21 cellular contexts compared by ENCODE assay signal in genomic region chr9:9751996-9752395, GRCh38.
DNase-seq lines count a peak whose midpoint lies in the region; ATAC-seq, FAIRE-seq and TF ChIP-seq lines count a peak whose summit lies in the region.
"Had no signal": no experiment of that assay in that cellular context is flagged by ENCODE, and none has a peak within 500 bp of the region (broad histone marks: within the 10 kb centered on the region; RNA-seq: fewer than 3 reads in every experiment).

No MANE protein-coding gene starts in this region.

- intact Hi-C loops in right lobe of liver (cut with DNase I) (no loop called here), HepG2 (cut with micrococcal nuclease; ENCODE audit: unreplicated experiment) (no loop called here), testis (cut with DNase I; ENCODE audit: low total_unique reads) (no loop called here), Caco-2 (cut with micrococcal nuclease; ENCODE audit: unreplicated experiment) (no loop called here)

- in situ Hi-C loops in HepG2 (cut with HindIII; ENCODE audit: extremely low pct_ligation_motif_present, low pct_unique_long_range_greater_than_20kb) (no loop called here), GM13977 (cut with MboI; ENCODE audit: low pct_unique_long_range_greater_than_20kb, low sequenced_read_pairs, unreplicated experiment) (no loop called here)

- H3K9ac ChIP-seq in HepG2 (ENCODE audit: insufficient read depth, low read depth, low read length), result no peak overlapping the region
- H3K9ac ChIP-seq in OCI-LY1 (ENCODE audit: low read length), result no peak overlapping the region
- H3K9ac ChIP-seq: BLaER1 had no signal

- TF ChIP-seq EP300 in HepG2 (IDR thresholded peaks at IDR 0.05; ENCODE audit: low read depth in 2 of 2, low read length in 2 of 2), result no peak
- no peak for TF ChIP-seq EP300 in HepG2 (CRISPR knock-in tag; IDR thresholded peaks at IDR 0.05; ENCODE audit: borderline replicate concordance)

- H2AFZ ChIP-seq in HepG2 (ENCODE audit: low read length) (no peak overlapping the region), OCI-LY1 (ENCODE audit: low read length) (peak overlapping the region; percentile 40; the same call in 1 of the 2 replicates)
- H2AFZ ChIP-seq: GM23338 had no signal

- no peaks in the 10 kb centered on the region for H3K36me3 Mint-ChIP-seq in neural crest cell (ENCODE audit: low read depth)
- H3K36me3 Mint-ChIP-seq in Caco-2 (ENCODE audit: insufficient read depth, unreplicated experiment), result no peaks in the 10 kb centered on the region
- H3K36me3 Mint-ChIP-seq: CD14-positive monocyte; CD4-positive, alpha-beta memory T cell; IgD-negative memory B cell had no signal

- H4K20me1 ChIP-seq in HepG2 (ENCODE audit: insufficient read depth, low read length), result no peaks in the 10 kb centered on the region
- no peaks in the 10 kb centered on the region for H4K20me1 ChIP-seq in OCI-LY1 (ENCODE audit: insufficient read depth, low read length)
- H4K20me1 ChIP-seq: BLaER1 had no signal

- no peak for TF ChIP-seq RAD21 in HepG2 (CRISPR knock-in tag; IDR thresholded peaks at IDR 0.05)

- H3K9me3 ChIP-seq in right lobe of liver (no peaks in the 10 kb centered on the region), HepG2 (ENCODE audit: low read length) (no peaks in the 10 kb centered on the region), OCI-LY1 (ENCODE audit: low read length) (no peaks in the 10 kb centered on the region), testis (no peaks in the 10 kb centered on the region), Caco-2 (no peaks in the 10 kb centered on the region)
- H3K9me3 ChIP-seq: A549, BLaER1 had no signal

- no peaks in the 10 kb centered on the region for H3K9me3 Mint-ChIP-seq in neural crest cell
- H3K9me3 Mint-ChIP-seq in Caco-2 (ENCODE audit: unreplicated experiment), result no peaks in the 10 kb centered on the region
- H3K9me3 Mint-ChIP-seq: GM23338 had no signal

- no peak for FAIRE-seq in HepG2 (lab: Jason Lieb, UNC)
- FAIRE-seq: A549, G401.6, GM12891, H54, HTR-8/SVneo had no signal

- POLR2A ChIA-PET in HepG2 (lab: Yijun Ruan, JAX), result no interaction called here
- POLR2A ChIA-PET in Caco-2 (lab: Charles Lee), result no interaction called here

- TF ChIP-seq CTCF in right lobe of liver (IDR thresholded peaks at IDR 0.05) (no peak), HepG2 (CRISPR knock-in tag; IDR thresholded peaks at IDR 0.05) (no peak), OCI-LY1 (IDR thresholded peaks at IDR 0.05; ENCODE audit: low read length) (no peak), neural crest cell (conservative IDR thresholded peaks at IDR 0.05) (no peak), testis (IDR thresholded peaks at IDR 0.05) (no peak), GM13977 (IDR thresholded peaks at IDR 0.05; ENCODE audit: extremely low read depth, insufficient read depth, missing control alignments) (no peak), Caco-2 (IDR thresholded peaks at IDR 0.05; ENCODE audit: insufficient read depth in 1 of 2, low read depth in 1 of 2, low read length in 1 of 2, severe bottlenecking in 1 of 2, unreplicated experiment in 1 of 2) (no peak)

- H3K27me3 ChIP-seq in right lobe of liver, result no peaks in the 10 kb centered on the region
- H3K27me3 ChIP-seq in HepG2 (ENCODE audit: control insufficient read depth in 1 of 2, insufficient read depth in 2 of 2, low read length in 2 of 2), result no peaks in the 10 kb centered on the region
- no peaks in the 10 kb centered on the region for H3K27me3 ChIP-seq in OCI-LY1 (ENCODE audit: insufficient read depth, low read length)
- no peaks in the 10 kb centered on the region for H3K27me3 ChIP-seq in testis
- no peaks in the 10 kb centered on the region for H3K27me3 ChIP-seq in Caco-2 (replicated peaks; ENCODE audit: control insufficient read depth, insufficient read depth, low read length)
- H3K27me3 ChIP-seq: BLaER1 had no signal

- CTCF ChIA-PET in HepG2 (lab: Yijun Ruan, JAX; ENCODE audit: low intra/inter-chr PET ratio, low total read pairs) (no interaction called here), Caco-2 (lab: Charles Lee) (no interaction called here)

- no peaks in the 10 kb centered on the region for H3K27me3 Mint-ChIP-seq in neural crest cell (ENCODE audit: low read depth)
- no peaks in the 10 kb centered on the region for H3K27me3 Mint-ChIP-seq in Caco-2 (ENCODE audit: insufficient read depth, unreplicated experiment)
- H3K27me3 Mint-ChIP-seq: CD4-positive, alpha-beta memory T cell; IgD-negative memory B cell had no signal

- H3K79me2 ChIP-seq in HepG2 (ENCODE audit: insufficient read depth, low read length) (no peaks in the 10 kb centered on the region), OCI-LY1 (ENCODE audit: insufficient read depth, low read length) (no peaks in the 10 kb centered on the region)

- DNase-seq in right lobe of liver (no peak), HepG2 (ENCODE audit: low spot score) (no peak), neural crest cell (ENCODE audit: low read depth, low spot score) (no peak), testis (no peak), GM13977 (ENCODE audit: low spot score) (no peak), Caco-2 (no peak)
- DNase-seq: Calu3; CD4-positive, alpha-beta memory T cell; HCEC 1CT; KBM-7 had no signal

- H3F3A ChIP-seq in OCI-LY1 (ENCODE audit: insufficient read depth, low read length), result no peaks in the 10 kb centered on the region

- H3K4me1 ChIP-seq in right lobe of liver (peaks cover 0 to 25% (median 4%) of the 10 kb centered on the region in 4 donors), HepG2 (ENCODE audit: insufficient read depth, low read length) (peaks cover 11% of the 10 kb centered on the region; the same call in 1 of the 2 replicates), OCI-LY1 (ENCODE audit: insufficient read depth, low read length, severe bottlenecking) (peaks cover 73% of the 10 kb centered on the region), testis (no peaks in the 10 kb centered on the region), Caco-2 (no peaks in the 10 kb centered on the region)
- H3K4me1 ChIP-seq: A549 had no signal

- H3K27ac Mint-ChIP-seq in neural crest cell (ENCODE audit: unreplicated experiment) (peak overlapping the region; percentile 23), Caco-2 (ENCODE audit: unreplicated experiment) (no peak overlapping the region)
- H3K27ac Mint-ChIP-seq: CD14-positive monocyte; CD4-positive, alpha-beta memory T cell; GM23338; IgD-negative memory B cell had no signal

- no TSS peak for BruUV-seq in HepG2 (replicated peaks; lab: Mats Ljungman, UMichigan)
- BruUV-seq in Caco-2 (replicated peaks; lab: Mats Ljungman, UMichigan), result no TSS peak

- no peak overlapping the region for H3K4me3 ChIP-seq in right lobe of liver
- no peak overlapping the region for H3K4me3 ChIP-seq in HepG2 (replicated peaks in 1 of 3; ENCODE audit: insufficient read depth in 1 of 3, low read depth in 2 of 3, low read length in 3 of 3)
- no peak overlapping the region for H3K4me3 ChIP-seq in OCI-LY1 (ENCODE audit: low read depth, low read length, poor library complexity, severe bottlenecking)
- no peak overlapping the region for H3K4me3 ChIP-seq in testis
- no peak overlapping the region for H3K4me3 ChIP-seq in Caco-2 (ENCODE audit: low read depth, low read length)
- H3K4me3 ChIP-seq: A549, BLaER1, GM23338 had no signal

- WGBS in right lobe of liver (ENCODE audit: insufficient coverage, low coverage, low lambda C conversion rate, missing lambda C conversion rate), result 69% methylated on average over 4 of the region's 4 CpGs
- WGBS in HepG2 (ENCODE audit: low lambda C conversion rate), result 40% methylated on average over 4 of the region's 4 CpGs
- 48 to 53% methylated on average over 4 of the region's 4 CpGs for WGBS in testis, 2 donors

- ATAC-seq in right lobe of liver (no peak), HepG2 (no peak), GM21447 (IDR thresholded peaks at IDR 0.05; ENCODE audit: unreplicated experiment) (no peak)
- ATAC-seq: A549, GM23338 had no signal

- peak overlapping the region in 2 of 3 donors; percentile 11 to 12 for H3K27ac ChIP-seq in right lobe of liver
- H3K27ac ChIP-seq in HepG2 (ENCODE audit: extremely low read length, insufficient read depth, low read length), result no peak overlapping the region
- H3K27ac ChIP-seq in OCI-LY1 (ENCODE audit: low read depth, low read length, poor library complexity, severe bottlenecking), result no peak overlapping the region
- peak overlapping the region; percentile 4 to 50 for H3K27ac ChIP-seq in testis
- H3K27ac ChIP-seq: A549, BLaER1 had no signal

- H3K4me1 Mint-ChIP-seq in neural crest cell (peaks cover 32% of the 10 kb centered on the region), Caco-2 (ENCODE audit: low read depth, unreplicated experiment) (no peaks in the 10 kb centered on the region)
- H3K4me1 Mint-ChIP-seq: CD14-positive monocyte; CD4-positive, alpha-beta memory T cell; IgD-negative memory B cell had no signal

- H3K4me3 Mint-ChIP-seq in neural crest cell, result no peak overlapping the region
- H3K4me3 Mint-ChIP-seq in Caco-2 (ENCODE audit: unreplicated experiment), result no peak overlapping the region
- H3K4me3 Mint-ChIP-seq: CD14-positive monocyte; CD4-positive, alpha-beta memory T cell; GM23338; IgD-negative memory B cell had no signal

- H3K36me3 ChIP-seq in right lobe of liver (no peaks in the 10 kb centered on the region), HepG2 (replicated peaks in 1 of 2; ENCODE audit: control insufficient read depth in 1 of 2, insufficient read depth in 2 of 2, low read length in 2 of 2) (no peaks in the 10 kb centered on the region), OCI-LY1 (ENCODE audit: insufficient read depth, low read length) (no peaks in the 10 kb centered on the region), testis (ENCODE audit: low read depth, missing control alignments) (no peaks in the 10 kb centered on the region), Caco-2 (ENCODE audit: control insufficient read depth, insufficient read depth, low read length) (no peaks in the 10 kb centered on the region)
- H3K36me3 ChIP-seq: BLaER1 had no signal

- TF ChIP-seq POLR2A in right lobe of liver (IDR thresholded peaks at IDR 0.05) (no peak), HepG2 (IDR thresholded peaks at IDR 0.05; ENCODE audit: insufficient read depth in 1 of 2, low read depth in 2 of 2, low read length in 2 of 2) (no peak), testis (IDR thresholded peaks at IDR 0.05) (no peak)

- H3K4me2 ChIP-seq in HepG2 (ENCODE audit: low read depth, low read length) (no peak overlapping the region), OCI-LY1 (ENCODE audit: low read length) (no peak overlapping the region)
- H3K4me2 ChIP-seq: A549, BLaER1, GM23338 had no signal

- no peaks in the 10 kb centered on the region for H3K9me2 ChIP-seq in OCI-LY1 (ENCODE audit: low read depth, low read length)

TF ChIP-seq in HepG2, 621 proteins besides CTCF, POLR2A, EP300 and RAD21 (continues in another document):
- no peak for TF ChIP-seq NFIB (CRISPR knock-in tag; IDR thresholded peaks at IDR 0.05; ENCODE audit: borderline replicate concordance)
- no peak for TF ChIP-seq MIXL1 (CRISPR knock-in tag; IDR thresholded peaks at IDR 0.05)

Comparison
In these comparisons a context has a peak if more than half of its experiments do, and no peak if none do; other contexts are left out.
1. H3K27ac ChIP-seq: peak in right lobe of liver (2 of 3) and testis (2 of 2); none in HepG2 (single experiment) and OCI-LY1 (single experiment).